ENCODE assay signal across 15 cellular contexts in the genomic region with DNA sequence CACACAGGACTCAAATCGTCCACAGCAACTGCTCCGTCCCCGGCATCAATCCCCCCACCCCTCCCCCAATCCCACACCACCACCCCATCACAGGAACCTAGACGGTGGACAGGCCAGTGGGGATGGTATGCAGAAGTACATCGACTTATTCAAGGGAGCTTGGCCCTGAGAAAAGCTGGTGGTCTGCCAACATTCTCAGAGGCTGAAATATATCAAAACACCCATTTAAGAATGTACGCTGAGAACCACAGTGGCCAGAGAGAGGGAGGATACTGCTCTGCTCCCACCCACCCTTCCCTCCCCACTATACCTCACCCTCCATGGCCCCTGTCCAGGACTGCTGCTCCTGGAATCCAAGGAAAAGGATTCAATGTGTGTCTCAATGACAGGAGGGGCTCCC. TPM values are rescaled to one million over a fixed set of nuclear protein-coding genes. Genes with fewer than 3 reads are reported as not detected.
DNase-seq lines count a peak whose midpoint lies in the region; ATAC-seq and TF ChIP-seq lines count a peak whose summit lies in the region.
"Had no signal": no experiment of that assay in that cellular context is flagged by ENCODE, and none has a peak within 500 bp of the region (broad histone marks: within the 10 kb centered on the region; RNA-seq: fewer than 3 reads in every experiment).

No MANE protein-coding gene starts in this region.

- H3K27me3 Mint-ChIP-seq in HFFc6 (ENCODE audit: insufficient read depth): peaks cover 26% of the 10 kb centered on the region

- TF ChIP-seq CTCF in WERI-Rb-1 (IDR thresholded peaks at IDR 0.05; ENCODE audit: low read depth, low read length): no peak
- TF ChIP-seq CTCF in fibroblast of the aortic adventitia (IDR thresholded peaks at IDR 0.05; ENCODE audit: insufficient read depth, low read length): no peak
- no peak for TF ChIP-seq CTCF in HFFc6 (IDR thresholded peaks at IDR 0.05)

- no peaks in the 10 kb centered on the region for H3K27me3 ChIP-seq in WERI-Rb-1 (ENCODE audit: insufficient read depth, low read depth, severe bottlenecking)
- H3K27me3 ChIP-seq: BE2C, left lung had no signal

- peaks cover 22% of the 10 kb centered on the region for H3K4me1 Mint-ChIP-seq in HFFc6 (ENCODE audit: low read depth)

- ATAC-seq in GM19452 (IDR thresholded peaks at IDR 0.05; ENCODE audit: unreplicated experiment): no peak

- H3K27ac ChIP-seq in WERI-Rb-1: peak overlapping the region; percentile 76
- H3K27ac ChIP-seq: foreskin keratinocyte had no signal

- no peaks in the 10 kb centered on the region for H3K36me3 Mint-ChIP-seq in HFFc6 (ENCODE audit: low read depth)

- no peaks in the 10 kb centered on the region for H3K36me3 ChIP-seq in WERI-Rb-1
- H3K36me3 ChIP-seq: BE2C, left lung had no signal

- H3K4me3 ChIP-seq in WERI-Rb-1 (ENCODE audit: low read depth, low read length): no peak overlapping the region
- no peak overlapping the region for H3K4me3 ChIP-seq in fibroblast of the aortic adventitia (ENCODE audit: low read depth, low read length)
- H3K4me3 ChIP-seq in skeletal muscle cell (ENCODE audit: low read depth, low read length): no peak overlapping the region
- H3K4me3 ChIP-seq: left lung had no signal

- H3K9me3 ChIP-seq in WERI-Rb-1 (ENCODE audit: severe bottlenecking): no peaks in the 10 kb centered on the region
- H3K9me3 ChIP-seq: BE2C, left lung had no signal

- peak; percentile 59 for DNase-seq in Daoy (ENCODE audit: low read depth)
- DNase-seq in WERI-Rb-1: peak; percentile 33
- peak; percentile 79 for DNase-seq in fibroblast of the aortic adventitia (ENCODE audit: low read depth)
- DNase-seq in skeletal muscle cell (ENCODE audit: low read depth): peak; percentile 55
- DNase-seq in NCI-H1930 (lab: John Stamatoyannopoulos, UW): no peak
- no peak for DNase-seq in HFFc6
- DNase-seq in GM03348 (ENCODE audit: low spot score): no peak
- DNase-seq: activated gamma-delta T cell; BE2C; left lung; NCI-H1436; NCI-H2227 treated with DMSO at 0.1 percent for 48 hours; stimulated activated CD4-positive, alpha-beta T cell treated with anti-CD3 and anti-CD28 coated beads, Interleukin-15, amount 100 ng/mL, for 24 hours had no signal

- H3K9me3 Mint-ChIP-seq in HFFc6: no peaks in the 10 kb centered on the region

- no peak overlapping the region for H3K4me3 Mint-ChIP-seq in HFFc6

- no peak overlapping the region for H3K27ac Mint-ChIP-seq in HFFc6

RNA-seq across cellular contexts. Expression of a gene that starts 12.4 kb away (rescaled TPM):
- total RNA-seq in Daoy (2014; rRNA removed; shearing (Covaris generic)): 28.1 and 35.7 TPM in 2 replicates
- 35.1 and 45.8 TPM in 2 replicates for total RNA-seq in fibroblast of the aortic adventitia (ENCODE audit: low replicate concordance)
- total RNA-seq in HFFc6 (2021; fragmentation: NEBNext Ultra II Directional; extraction: Animal tissue kit (Norgen Biotek cat#: 25700)): 10 to 100 TPM; 16.8 to 26.2 (median 23.1) TPM

Comparison
In these comparisons a context has a peak if more than half of its experiments do, and no peak if none do; other contexts are left out.
1. DNase-seq: peak in Daoy (single experiment), WERI-Rb-1 (single experiment), fibroblast of the aortic adventitia (single experiment) and skeletal muscle cell (single experiment); none in NCI-H1930 (0 of 2), HFFc6 (single experiment) and GM03348 (single experiment).